Comparison of ENCODE assay signal across 1 cellular context in the genomic region with DNA sequence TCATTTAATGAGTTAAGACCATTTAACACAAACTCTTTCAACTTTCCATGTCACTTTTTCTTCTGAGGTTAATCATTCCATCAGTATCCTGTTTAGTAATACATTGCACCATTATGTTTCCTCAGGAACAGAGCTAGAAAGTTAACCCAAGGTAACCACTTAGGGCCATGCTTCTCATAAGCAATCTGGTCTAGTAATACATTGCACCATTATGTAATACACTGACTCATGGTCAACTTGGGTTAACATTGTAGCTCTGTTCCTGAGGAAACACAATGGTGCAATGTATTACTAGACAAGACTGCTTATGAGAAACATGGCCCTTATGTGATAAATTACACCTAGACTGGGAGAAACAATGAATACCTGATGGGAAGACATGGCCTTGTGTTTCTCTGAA.
TF ChIP-seq lines count a peak whose summit lies in the region.

No MANE protein-coding gene starts in this region.

TF ChIP-seq in SK-N-SH, 30 proteins besides CTCF, POLR2A, EP300 and RAD21 (continued from another document):
- TF ChIP-seq SMC3 (IDR thresholded peaks at IDR 0.05; ENCODE audit: low read depth, low read length): no peak
- no peak for TF ChIP-seq GATA2 (CRISPR knock-in tag; IDR thresholded peaks at IDR 0.05)
- TF ChIP-seq, protein P1, sequence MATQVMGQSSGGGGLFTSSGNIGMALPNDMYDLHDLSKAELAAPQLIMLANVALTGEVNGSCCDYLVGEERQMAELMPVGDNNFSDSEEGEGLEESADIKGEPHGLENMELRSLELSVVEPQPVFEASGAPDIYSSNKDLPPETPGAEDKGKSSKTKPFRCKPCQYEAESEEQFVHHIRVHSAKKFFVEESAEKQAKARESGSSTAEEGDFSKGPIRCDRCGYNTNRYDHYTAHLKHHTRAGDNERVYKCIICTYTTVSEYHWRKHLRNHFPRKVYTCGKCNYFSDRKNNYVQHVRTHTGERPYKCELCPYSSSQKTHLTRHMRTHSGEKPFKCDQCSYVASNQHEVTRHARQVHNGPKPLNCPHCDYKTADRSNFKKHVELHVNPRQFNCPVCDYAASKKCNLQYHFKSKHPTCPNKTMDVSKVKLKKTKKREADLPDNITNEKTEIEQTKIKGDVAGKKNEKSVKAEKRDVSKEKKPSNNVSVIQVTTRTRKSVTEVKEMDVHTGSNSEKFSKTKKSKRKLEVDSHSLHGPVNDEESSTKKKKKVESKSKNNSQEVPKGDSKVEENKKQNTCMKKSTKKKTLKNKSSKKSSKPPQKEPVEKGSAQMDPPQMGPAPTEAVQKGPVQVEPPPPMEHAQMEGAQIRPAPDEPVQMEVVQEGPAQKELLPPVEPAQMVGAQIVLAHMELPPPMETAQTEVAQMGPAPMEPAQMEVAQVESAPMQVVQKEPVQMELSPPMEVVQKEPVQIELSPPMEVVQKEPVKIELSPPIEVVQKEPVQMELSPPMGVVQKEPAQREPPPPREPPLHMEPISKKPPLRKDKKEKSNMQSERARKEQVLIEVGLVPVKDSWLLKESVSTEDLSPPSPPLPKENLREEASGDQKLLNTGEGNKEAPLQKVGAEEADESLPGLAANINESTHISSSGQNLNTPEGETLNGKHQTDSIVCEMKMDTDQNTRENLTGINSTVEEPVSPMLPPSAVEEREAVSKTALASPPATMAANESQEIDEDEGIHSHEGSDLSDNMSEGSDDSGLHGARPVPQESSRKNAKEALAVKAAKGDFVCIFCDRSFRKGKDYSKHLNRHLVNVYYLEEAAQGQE (IDR thresholded peaks at IDR 0.05; ENCODE audit: low read depth, low read length): no peak
- TF ChIP-seq TCF12 (IDR thresholded peaks at IDR 0.05): no peak
- no peak for TF ChIP-seq TEAD4 (IDR thresholded peaks at IDR 0.05; ENCODE audit: borderline replicate concordance, insufficient read depth)
- TF ChIP-seq, protein P2, sequence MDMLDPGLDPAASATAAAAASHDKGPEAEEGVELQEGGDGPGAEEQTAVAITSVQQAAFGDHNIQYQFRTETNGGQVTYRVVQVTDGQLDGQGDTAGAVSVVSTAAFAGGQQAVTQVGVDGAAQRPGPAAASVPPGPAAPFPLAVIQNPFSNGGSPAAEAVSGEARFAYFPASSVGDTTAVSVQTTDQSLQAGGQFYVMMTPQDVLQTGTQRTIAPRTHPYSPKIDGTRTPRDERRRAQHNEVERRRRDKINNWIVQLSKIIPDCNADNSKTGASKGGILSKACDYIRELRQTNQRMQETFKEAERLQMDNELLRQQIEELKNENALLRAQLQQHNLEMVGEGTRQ (IDR thresholded peaks at IDR 0.05; ENCODE audit: borderline replicate concordance, low read depth, low read length): no peak
- no peak for TF ChIP-seq GABPA (IDR thresholded peaks at IDR 0.05; ENCODE audit: low read depth)
- TF ChIP-seq, protein P3, sequence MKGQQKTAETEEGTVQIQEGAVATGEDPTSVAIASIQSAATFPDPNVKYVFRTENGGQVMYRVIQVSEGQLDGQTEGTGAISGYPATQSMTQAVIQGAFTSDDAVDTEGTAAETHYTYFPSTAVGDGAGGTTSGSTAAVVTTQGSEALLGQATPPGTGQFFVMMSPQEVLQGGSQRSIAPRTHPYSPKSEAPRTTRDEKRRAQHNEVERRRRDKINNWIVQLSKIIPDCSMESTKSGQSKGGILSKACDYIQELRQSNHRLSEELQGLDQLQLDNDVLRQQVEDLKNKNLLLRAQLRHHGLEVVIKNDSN (IDR thresholded peaks at IDR 0.05; ENCODE audit: borderline replicate concordance, low read depth): no peak
- TF ChIP-seq, protein P4, sequence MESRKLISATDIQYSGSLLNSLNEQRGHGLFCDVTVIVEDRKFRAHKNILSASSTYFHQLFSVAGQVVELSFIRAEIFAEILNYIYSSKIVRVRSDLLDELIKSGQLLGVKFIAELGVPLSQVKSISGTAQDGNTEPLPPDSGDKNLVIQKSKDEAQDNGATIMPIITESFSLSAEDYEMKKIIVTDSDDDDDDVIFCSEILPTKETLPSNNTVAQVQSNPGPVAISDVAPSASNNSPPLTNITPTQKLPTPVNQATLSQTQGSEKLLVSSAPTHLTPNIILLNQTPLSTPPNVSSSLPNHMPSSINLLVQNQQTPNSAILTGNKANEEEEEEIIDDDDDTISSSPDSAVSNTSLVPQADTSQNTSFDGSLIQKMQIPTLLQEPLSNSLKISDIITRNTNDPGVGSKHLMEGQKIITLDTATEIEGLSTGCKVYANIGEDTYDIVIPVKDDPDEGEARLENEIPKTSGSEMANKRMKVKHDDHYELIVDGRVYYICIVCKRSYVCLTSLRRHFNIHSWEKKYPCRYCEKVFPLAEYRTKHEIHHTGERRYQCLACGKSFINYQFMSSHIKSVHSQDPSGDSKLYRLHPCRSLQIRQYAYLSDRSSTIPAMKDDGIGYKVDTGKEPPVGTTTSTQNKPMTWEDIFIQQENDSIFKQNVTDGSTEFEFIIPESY (IDR thresholded peaks at IDR 0.05; ENCODE audit: borderline replicate concordance, low read depth): no peak
- TF ChIP-seq TAF1 (IDR thresholded peaks at IDR 0.05; ENCODE audit: borderline replicate concordance, low read depth, low read length): no peak
- TF ChIP-seq JUND (IDR thresholded peaks at IDR 0.05): no peak
